ENCODE assay signal across 28 cellular contexts in the genomic region with DNA sequence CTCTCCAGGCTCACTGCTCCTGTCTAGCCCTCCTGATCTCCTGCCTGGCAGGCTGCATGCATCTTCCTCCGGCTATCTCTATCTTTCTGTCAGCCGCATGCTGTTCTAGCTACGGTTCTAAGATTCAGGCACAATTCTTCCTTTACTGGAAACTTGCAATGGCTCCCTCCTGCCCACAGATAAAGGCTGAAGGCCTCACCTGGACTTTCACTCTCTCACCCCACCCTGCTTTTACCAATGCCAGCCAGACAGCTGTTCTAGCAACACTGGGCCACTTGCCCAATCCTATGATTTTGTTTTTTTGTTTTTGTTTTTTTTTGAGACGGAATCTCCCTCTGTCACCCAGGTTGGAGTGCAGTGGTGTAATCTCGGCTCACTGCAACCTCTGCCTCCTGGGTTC. TPM values are rescaled to one million over a fixed set of nuclear protein-coding genes. Genes with fewer than 3 reads are reported as not detected.
"Had no signal": no experiment of that assay in that cellular context is flagged by ENCODE, and none has a peak within 500 bp of the region (broad histone marks: within the 10 kb centered on the region; RNA-seq: fewer than 3 reads in every experiment).

No MANE protein-coding gene starts in this region.

- H3K4me1 Mint-ChIP-seq: naive thymus-derived CD8-positive, alpha-beta T cell; nephron; stimulated activated effector memory CD8-positive, alpha-beta T cell treated with anti-CD3 and anti-CD28 coated beads, Interleukin-12 subunit alpha, Interleukin-12 subunit beta, amount 100 ng/mL, for 72 hours had no signal

- DNase-seq: hippocampal formation; kidney; left colon; left lung; lower lobe of right lung; mammary epithelial cell; mesenchymal stem cell; naive thymus-derived CD8-positive, alpha-beta T cell; occipital lobe; retina; right cardiac atrium; spleen; stimulated activated CD4-positive, alpha-beta T cell treated with anti-CD3 and anti-CD28 coated beads, Interleukin-4, amount 100 ng/mL, for 24 hours; stimulated activated naive CD4-positive, alpha-beta T cell; tibial artery; trophoblast cell; upper lobe of right lung had no signal

- H3K4me3 ChIP-seq: left lung, lower lobe of right lung, prostate gland, skin epidermis, spleen, suprapubic skin, thoracic aorta, tibial artery, upper lobe of right lung had no signal

- H3K4me3 Mint-ChIP-seq: naive thymus-derived CD8-positive, alpha-beta T cell; nephron; neural crest cell; stimulated activated effector memory CD8-positive, alpha-beta T cell treated with anti-CD3 and anti-CD28 coated beads, Interleukin-12 subunit alpha, Interleukin-12 subunit beta, amount 100 ng/mL, for 72 hours; stimulated activated naive CD8-positive, alpha-beta T cell treated with anti-CD3 and anti-CD28 coated beads, Interleukin-15, Interleukin-2, amounts not matched to agents 100 ng/mL and 50 ng/mL, for 24 hours had no signal

- H3K36me3 Mint-ChIP-seq: naive thymus-derived CD8-positive, alpha-beta T cell; stimulated activated effector memory CD8-positive, alpha-beta T cell treated with anti-CD3 and anti-CD28 coated beads, Interleukin-12 subunit alpha, Interleukin-12 subunit beta, amount 100 ng/mL, for 72 hours had no signal

- H3K27ac ChIP-seq: left lung, lower lobe of right lung, neutrophil, prostate gland, skin epidermis, spleen, suprapubic skin, thoracic aorta, tibial artery, upper lobe of right lung had no signal

- FAIRE-seq: kidney, urothelium cell line had no signal

- H3K36me3 ChIP-seq: spleen, suprapubic skin, thoracic aorta, upper lobe of right lung had no signal

- H3K4me1 ChIP-seq: left lung, lower lobe of right lung, prostate gland, spleen, suprapubic skin, tibial artery, upper lobe of right lung had no signal

- H3K9me3 ChIP-seq: left lung, lower lobe of right lung, neutrophil, prostate gland, spleen, suprapubic skin, thoracic aorta, tibial artery, upper lobe of right lung had no signal

- H3K27ac Mint-ChIP-seq: nephron; stimulated activated effector memory CD8-positive, alpha-beta T cell treated with anti-CD3 and anti-CD28 coated beads, Interleukin-12 subunit alpha, Interleukin-12 subunit beta, amount 100 ng/mL, for 72 hours; stimulated activated naive CD8-positive, alpha-beta T cell treated with anti-CD3 and anti-CD28 coated beads, Interleukin-15, Interleukin-2, amounts not matched to agents 100 ng/mL and 50 ng/mL, for 24 hours had no signal

- H3K9me3 Mint-ChIP-seq: naive thymus-derived CD8-positive, alpha-beta T cell; nephron; neural crest cell; stimulated activated effector memory CD8-positive, alpha-beta T cell treated with anti-CD3 and anti-CD28 coated beads, Interleukin-12 subunit alpha, Interleukin-12 subunit beta, amount 100 ng/mL, for 72 hours; stimulated activated naive CD8-positive, alpha-beta T cell treated with anti-CD3 and anti-CD28 coated beads, Interleukin-15, Interleukin-2, amounts not matched to agents 100 ng/mL and 50 ng/mL, for 24 hours had no signal

- H3K27me3 ChIP-seq: left lung, neutrophil, spleen, suprapubic skin, tibial artery, upper lobe of right lung had no signal

- ATAC-seq: left colon; left lung; lower lobe of right lung; naive thymus-derived CD8-positive, alpha-beta T cell; right cardiac atrium; sciatic nerve; upper lobe of right lung had no signal

RNA-seq across cellular contexts. Expression of a gene that starts 38.3 kb away (rescaled TPM):
- total RNA-seq: naive thymus-derived CD8-positive, alpha-beta T cell had no signal
- polyA plus RNA-seq: naive thymus-derived CD8-positive, alpha-beta T cell had no signal
